14 cellular contexts compared by ENCODE assay signal in genomic region chr14:57464013-57464730, GRCh38. TPM values are rescaled to one million over a fixed set of nuclear protein-coding genes. Genes with fewer than 3 reads are reported as not detected.
DNase-seq lines count a peak whose midpoint lies in the region; ATAC-seq, FAIRE-seq and TF ChIP-seq lines count a peak whose summit lies in the region.
"Had no signal": no experiment of that assay in that cellular context is flagged by ENCODE, and none has a peak within 500 bp of the region (broad histone marks: within the 10 kb centered on the region; RNA-seq: fewer than 3 reads in every experiment).

No MANE protein-coding gene starts in this region.

- H3K27ac ChIP-seq in hepatocyte = peak overlapping the region; percentile 63

- no peaks in the 10 kb centered on the region for H4K20me1 ChIP-seq in hepatocyte (ENCODE audit: insufficient read depth, poor library complexity, severe bottlenecking)

- ATAC-seq in GM21528 (IDR thresholded peaks at IDR 0.05; ENCODE audit: low FRiP score, unreplicated experiment) = peak; percentile 88
- peak; percentile 91 for ATAC-seq in HG03139 (IDR thresholded peaks at IDR 0.05; ENCODE audit: unreplicated experiment)
- ATAC-seq: activated T-cell treated with anti-CD3 and anti-CD28 coated beads, Interleukin-2, amount 50 U/mL, for 4 hours; stimulated activated naive CD8-positive, alpha-beta T cell treated with anti-CD3 and anti-CD28 coated beads, Interleukin-15, Interleukin-2, amounts not matched to agents 100 U/mL and 50 U/mL, for 24 hours had no signal

- no peaks in the 10 kb centered on the region for H3K9me2 ChIP-seq in hepatocyte (replicated peaks; ENCODE audit: insufficient read depth)

- H3K4me3 ChIP-seq in hepatocyte = no peak overlapping the region

- TF ChIP-seq CTCF in hepatocyte (IDR thresholded peaks at IDR 0.05; ENCODE audit: poor library complexity) = no peak

- no peaks in the 10 kb centered on the region for H3K36me3 ChIP-seq in hepatocyte (replicated peaks; ENCODE audit: insufficient read depth, low read depth)

- no peak overlapping the region for H3K4me2 ChIP-seq in hepatocyte

- no peaks in the 10 kb centered on the region for H3K27me3 ChIP-seq in hepatocyte

- H3K4me1 ChIP-seq in hepatocyte (ENCODE audit: insufficient read depth) = peaks cover 5% of the 10 kb centered on the region

- no peak overlapping the region for H2AFZ ChIP-seq in hepatocyte

- intact Hi-C loops in cardiac septum (cut with DNase I) = no loop called here

- DNase-seq in GM18507 (ENCODE audit: extremely low spot score, insufficient read length, low read depth) = no peak
- DNase-seq in hepatocyte (ENCODE audit: low spot score) = peak; percentile 23
- no peak for DNase-seq in NCI-H1092 (lab: John Stamatoyannopoulos, UW)
- DNase-seq in NCI-H187 (lab: John Stamatoyannopoulos, UW) = no peak
- no peak for DNase-seq in cardiac septum (ENCODE audit: low spot score)
- no peak for DNase-seq in cortex of kidney (lab: John Stamatoyannopoulos, UW)
- DNase-seq: activated T-cell treated with anti-CD3 and anti-CD28 coated beads, Interleukin-2, amount 50 U/mL, for 4 hours; DMS153; stimulated activated naive CD8-positive, alpha-beta T cell treated with anti-CD3 and anti-CD28 coated beads, Interleukin-15, Interleukin-2, amounts not matched to agents 100 U/mL and 50 U/mL, for 24 hours; T-helper 2 cell had no signal

- 82% methylated on average over 6 of the region's 6 CpGs for WGBS in hepatocyte (ENCODE audit: low lambda C conversion rate, missing lambda C conversion rate)

- peak; percentile 92 for FAIRE-seq in GM18507 (lab: Jason Lieb, UNC)
- FAIRE-seq: H54 had no signal

- no peaks in the 10 kb centered on the region for H3K9me3 ChIP-seq in hepatocyte (ENCODE audit: low read depth)

- no peaks in the 10 kb centered on the region for H3K79me2 ChIP-seq in hepatocyte

RNA-seq across cellular contexts. Expression of gene CCDC198, which starts 29.5 kb away (rescaled TPM):
- 21.8 and 34.5 TPM in 2 replicates for total RNA-seq in hepatocyte
- 8.5 and 15.3 TPM in 2 replicates for polyA plus RNA-seq in hepatocyte
- not detected for total RNA-seq in cardiac septum
- total RNA-seq: activated T-cell treated with anti-CD3 and anti-CD28 coated beads, Interleukin-2, amount 50 U/mL, for 4 hours; mononuclear cell had no signal

Comparison
In these comparisons a context has a peak if more than half of its experiments do, and no peak if none do; other contexts are left out.
1. RNA of gene CCDC198, which starts 29.5 kb away (total RNA-seq): 21.8 to 34.5 TPM in hepatocyte; not detected in cardiac septum (single experiment); every median in the first group is over 10 times any median in the second.